1 cellular context compared by ENCODE assay signal in the genomic region with DNA sequence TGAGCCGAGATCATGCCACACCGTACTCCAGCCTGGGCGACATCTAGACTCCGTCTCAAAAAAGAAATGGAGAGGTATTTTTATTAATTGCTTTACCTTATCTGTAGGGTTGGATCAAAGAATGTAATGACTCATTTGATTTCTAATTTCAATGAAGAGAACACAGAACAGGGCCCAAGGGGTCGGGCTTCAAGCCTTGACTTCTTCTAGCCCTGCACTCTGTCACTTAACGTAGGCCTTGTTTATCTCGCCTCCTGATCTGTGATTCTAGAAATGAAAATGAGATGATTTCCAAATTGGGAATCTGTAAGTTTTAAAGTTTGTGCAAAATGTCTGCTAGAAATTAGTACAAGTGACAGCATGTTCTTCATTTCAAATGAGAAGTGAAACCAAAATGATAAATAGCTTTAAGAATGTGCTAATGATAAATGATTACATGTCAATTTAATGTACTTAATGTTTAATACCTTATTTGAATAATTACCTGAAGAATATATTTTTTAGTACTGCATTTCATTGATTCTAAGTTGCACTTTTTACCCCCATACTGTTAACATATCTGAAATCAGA.
A peak's percentile ranks its signal among the peaks of the same experiment; 100 is the strongest.
TF ChIP-seq lines count a peak whose summit lies in the region.

No MANE protein-coding gene starts in this region.

TF ChIP-seq in GM12878, 131 proteins besides CTCF, POLR2A, EP300 and RAD21 (continued from another document):
- TF ChIP-seq NRF1 (conservative IDR thresholded peaks at IDR 0.05; ENCODE audit: low read depth, low read length) (no peak), NFYA (IDR thresholded peaks at IDR 0.05; ENCODE audit: borderline replicate concordance, low read depth, low read length) (no peak), SPI1 (IDR thresholded peaks at IDR 0.05; ENCODE audit: borderline replicate concordance, insufficient read depth, low read depth, low read length) (peak; percentile 54; the same call in 1 of the 2 replicates), MEF2A (IDR thresholded peaks at IDR 0.05; ENCODE audit: insufficient read depth, low read depth, low read length) (no peak), TCF3 (IDR thresholded peaks at IDR 0.05; ENCODE audit: borderline replicate concordance, insufficient read depth, low read depth, low read length) (no peak), KAT2A (conservative IDR thresholded peaks at IDR 0.05; ENCODE audit: control insufficient read depth, low read depth, low read length) (no peak), TAF1 (IDR thresholded peaks at IDR 0.05; ENCODE audit: borderline replicate concordance, low read depth, low read length) (no peak), PAX8 (IDR thresholded peaks at IDR 0.05) (no peak), SUZ12 (IDR thresholded peaks at IDR 0.05; ENCODE audit: unreplicated experiment) (no peak), POLR2AphosphoS5 (IDR thresholded peaks at IDR 0.05; ENCODE audit: low read length) (no peak), RCOR1 (conservative IDR thresholded peaks at IDR 0.05; ENCODE audit: low read depth, low read length) (no peak), TBL1XR1 (IDR thresholded peaks at IDR 0.05; ENCODE audit: low read depth, low read length) (no peak), HDAC2 (IDR thresholded peaks at IDR 0.05) (no peak), IKZF1 (conservative IDR thresholded peaks at IDR 0.05) (0 out of 2 replicates have a peak, but pooled peaks have one; percentile 25), RELA (IDR thresholded peaks at IDR 0.05; ENCODE audit: borderline replicate concordance, partially characterized antibody) (no peak), MEF2B (IDR thresholded peaks at IDR 0.05; ENCODE audit: partially characterized antibody, poor library complexity, severe bottlenecking) (no peak), RBBP5 (conservative IDR thresholded peaks at IDR 0.05) (no peak), JUND (IDR thresholded peaks at IDR 0.05; ENCODE audit: low read depth, low read length) (no peak)
- TF ChIP-seq, protein P1, sequence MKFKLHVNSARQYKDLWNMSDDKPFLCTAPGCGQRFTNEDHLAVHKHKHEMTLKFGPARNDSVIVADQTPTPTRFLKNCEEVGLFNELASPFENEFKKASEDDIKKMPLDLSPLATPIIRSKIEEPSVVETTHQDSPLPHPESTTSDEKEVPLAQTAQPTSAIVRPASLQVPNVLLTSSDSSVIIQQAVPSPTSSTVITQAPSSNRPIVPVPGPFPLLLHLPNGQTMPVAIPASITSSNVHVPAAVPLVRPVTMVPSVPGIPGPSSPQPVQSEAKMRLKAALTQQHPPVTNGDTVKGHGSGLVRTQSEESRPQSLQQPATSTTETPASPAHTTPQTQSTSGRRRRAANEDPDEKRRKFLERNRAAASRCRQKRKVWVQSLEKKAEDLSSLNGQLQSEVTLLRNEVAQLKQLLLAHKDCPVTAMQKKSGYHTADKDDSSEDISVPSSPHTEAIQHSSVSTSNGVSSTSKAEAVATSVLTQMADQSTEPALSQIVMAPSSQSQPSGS (IDR thresholded peaks at IDR 0.05; ENCODE audit: low read length), result 0 out of 2 replicates have a peak, but pooled peaks have one; percentile 31
- TF ChIP-seq, protein P2, sequence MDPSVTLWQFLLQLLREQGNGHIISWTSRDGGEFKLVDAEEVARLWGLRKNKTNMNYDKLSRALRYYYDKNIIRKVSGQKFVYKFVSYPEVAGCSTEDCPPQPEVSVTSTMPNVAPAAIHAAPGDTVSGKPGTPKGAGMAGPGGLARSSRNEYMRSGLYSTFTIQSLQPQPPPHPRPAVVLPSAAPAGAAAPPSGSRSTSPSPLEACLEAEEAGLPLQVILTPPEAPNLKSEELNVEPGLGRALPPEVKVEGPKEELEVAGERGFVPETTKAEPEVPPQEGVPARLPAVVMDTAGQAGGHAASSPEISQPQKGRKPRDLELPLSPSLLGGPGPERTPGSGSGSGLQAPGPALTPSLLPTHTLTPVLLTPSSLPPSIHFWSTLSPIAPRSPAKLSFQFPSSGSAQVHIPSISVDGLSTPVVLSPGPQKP (IDR thresholded peaks at IDR 0.05; ENCODE audit: low read depth, low read length), result no peak
- TF ChIP-seq, protein P3, sequence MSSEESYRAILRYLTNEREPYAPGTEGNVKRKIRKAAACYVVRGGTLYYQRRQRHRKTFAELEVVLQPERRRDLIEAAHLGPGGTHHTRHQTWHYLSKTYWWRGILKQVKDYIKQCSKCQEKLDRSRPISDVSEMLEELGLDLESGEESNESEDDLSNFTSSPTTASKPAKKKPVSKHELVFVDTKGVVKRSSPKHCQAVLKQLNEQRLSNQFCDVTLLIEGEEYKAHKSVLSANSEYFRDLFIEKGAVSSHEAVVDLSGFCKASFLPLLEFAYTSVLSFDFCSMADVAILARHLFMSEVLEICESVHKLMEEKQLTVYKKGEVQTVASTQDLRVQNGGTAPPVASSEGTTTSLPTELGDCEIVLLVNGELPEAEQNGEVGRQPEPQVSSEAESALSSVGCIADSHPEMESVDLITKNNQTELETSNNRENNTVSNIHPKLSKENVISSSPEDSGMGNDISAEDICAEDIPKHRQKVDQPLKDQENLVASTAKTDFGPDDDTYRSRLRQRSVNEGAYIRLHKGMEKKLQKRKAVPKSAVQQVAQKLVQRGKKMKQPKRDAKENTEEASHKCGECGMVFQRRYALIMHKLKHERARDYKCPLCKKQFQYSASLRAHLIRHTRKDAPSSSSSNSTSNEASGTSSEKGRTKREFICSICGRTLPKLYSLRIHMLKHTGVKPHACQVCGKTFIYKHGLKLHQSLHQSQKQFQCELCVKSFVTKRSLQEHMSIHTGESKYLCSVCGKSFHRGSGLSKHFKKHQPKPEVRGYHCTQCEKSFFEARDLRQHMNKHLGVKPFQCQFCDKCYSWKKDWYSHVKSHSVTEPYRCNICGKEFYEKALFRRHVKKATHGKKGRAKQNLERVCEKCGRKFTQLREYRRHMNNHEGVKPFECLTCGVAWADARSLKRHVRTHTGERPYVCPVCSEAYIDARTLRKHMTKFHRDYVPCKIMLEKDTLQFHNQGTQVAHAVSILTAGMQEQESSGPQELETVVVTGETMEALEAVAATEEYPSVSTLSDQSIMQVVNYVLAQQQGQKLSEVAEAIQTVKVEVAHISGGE (CRISPR knock-in tag; IDR thresholded peaks at IDR 0.05), result no peak
- TF ChIP-seq, protein P4, sequence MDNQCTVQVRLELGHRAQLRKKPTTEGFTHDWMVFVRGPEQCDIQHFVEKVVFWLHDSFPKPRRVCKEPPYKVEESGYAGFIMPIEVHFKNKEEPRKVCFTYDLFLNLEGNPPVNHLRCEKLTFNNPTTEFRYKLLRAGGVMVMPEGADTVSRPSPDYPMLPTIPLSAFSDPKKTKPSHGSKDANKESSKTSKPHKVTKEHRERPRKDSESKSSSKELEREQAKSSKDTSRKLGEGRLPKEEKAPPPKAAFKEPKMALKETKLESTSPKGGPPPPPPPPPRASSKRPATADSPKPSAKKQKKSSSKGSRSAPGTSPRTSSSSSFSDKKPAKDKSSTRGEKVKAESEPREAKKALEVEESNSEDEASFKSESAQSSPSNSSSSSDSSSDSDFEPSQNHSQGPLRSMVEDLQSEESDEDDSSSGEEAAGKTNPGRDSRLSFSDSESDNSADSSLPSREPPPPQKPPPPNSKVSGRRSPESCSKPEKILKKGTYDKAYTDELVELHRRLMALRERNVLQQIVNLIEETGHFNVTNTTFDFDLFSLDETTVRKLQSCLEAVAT (IDR thresholded peaks at IDR 0.05), result 0 out of 2 replicates have a peak, but pooled peaks have one; percentile 62
- TF ChIP-seq, protein P5, sequence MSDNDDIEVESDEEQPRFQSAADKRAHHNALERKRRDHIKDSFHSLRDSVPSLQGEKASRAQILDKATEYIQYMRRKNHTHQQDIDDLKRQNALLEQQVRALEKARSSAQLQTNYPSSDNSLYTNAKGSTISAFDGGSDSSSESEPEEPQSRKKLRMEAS (IDR thresholded peaks at IDR 0.05; ENCODE audit: low read depth, low read length), result no peak
- TF ChIP-seq, protein P6, sequence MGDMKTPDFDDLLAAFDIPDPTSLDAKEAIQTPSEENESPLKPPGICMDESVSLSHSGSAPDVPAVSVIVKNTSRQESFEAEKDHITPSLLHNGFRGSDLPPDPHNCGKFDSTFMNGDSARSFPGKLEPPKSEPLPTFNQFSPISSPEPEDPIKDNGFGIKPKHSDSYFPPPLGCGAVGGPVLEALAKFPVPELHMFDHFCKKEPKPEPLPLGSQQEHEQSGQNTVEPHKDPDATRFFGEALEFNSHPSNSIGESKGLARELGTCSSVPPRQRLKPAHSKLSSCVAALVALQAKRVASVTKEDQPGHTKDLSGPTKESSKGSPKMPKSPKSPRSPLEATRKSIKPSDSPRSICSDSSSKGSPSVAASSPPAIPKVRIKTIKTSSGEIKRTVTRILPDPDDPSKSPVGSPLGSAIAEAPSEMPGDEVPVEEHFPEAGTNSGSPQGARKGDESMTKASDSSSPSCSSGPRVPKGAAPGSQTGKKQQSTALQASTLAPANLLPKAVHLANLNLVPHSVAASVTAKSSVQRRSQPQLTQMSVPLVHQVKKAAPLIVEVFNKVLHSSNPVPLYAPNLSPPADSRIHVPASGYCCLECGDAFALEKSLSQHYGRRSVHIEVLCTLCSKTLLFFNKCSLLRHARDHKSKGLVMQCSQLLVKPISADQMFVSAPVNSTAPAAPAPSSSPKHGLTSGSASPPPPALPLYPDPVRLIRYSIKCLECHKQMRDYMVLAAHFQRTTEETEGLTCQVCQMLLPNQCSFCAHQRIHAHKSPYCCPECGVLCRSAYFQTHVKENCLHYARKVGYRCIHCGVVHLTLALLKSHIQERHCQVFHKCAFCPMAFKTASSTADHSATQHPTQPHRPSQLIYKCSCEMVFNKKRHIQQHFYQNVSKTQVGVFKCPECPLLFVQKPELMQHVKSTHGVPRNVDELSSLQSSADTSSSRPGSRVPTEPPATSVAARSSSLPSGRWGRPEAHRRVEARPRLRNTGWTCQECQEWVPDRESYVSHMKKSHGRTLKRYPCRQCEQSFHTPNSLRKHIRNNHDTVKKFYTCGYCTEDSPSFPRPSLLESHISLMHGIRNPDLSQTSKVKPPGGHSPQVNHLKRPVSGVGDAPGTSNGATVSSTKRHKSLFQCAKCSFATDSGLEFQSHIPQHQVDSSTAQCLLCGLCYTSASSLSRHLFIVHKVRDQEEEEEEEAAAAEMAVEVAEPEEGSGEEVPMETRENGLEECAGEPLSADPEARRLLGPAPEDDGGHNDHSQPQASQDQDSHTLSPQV (IDR thresholded peaks at IDR 0.05), result 0 out of 2 replicates have a peak, but pooled peaks have one; percentile 59
- TF ChIP-seq, protein P7, sequence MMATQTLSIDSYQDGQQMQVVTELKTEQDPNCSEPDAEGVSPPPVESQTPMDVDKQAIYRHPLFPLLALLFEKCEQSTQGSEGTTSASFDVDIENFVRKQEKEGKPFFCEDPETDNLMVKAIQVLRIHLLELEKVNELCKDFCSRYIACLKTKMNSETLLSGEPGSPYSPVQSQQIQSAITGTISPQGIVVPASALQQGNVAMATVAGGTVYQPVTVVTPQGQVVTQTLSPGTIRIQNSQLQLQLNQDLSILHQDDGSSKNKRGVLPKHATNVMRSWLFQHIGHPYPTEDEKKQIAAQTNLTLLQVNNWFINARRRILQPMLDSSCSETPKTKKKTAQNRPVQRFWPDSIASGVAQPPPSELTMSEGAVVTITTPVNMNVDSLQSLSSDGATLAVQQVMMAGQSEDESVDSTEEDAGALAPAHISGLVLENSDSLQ (IDR thresholded peaks at IDR 0.05), result peak; percentile 81
- TF ChIP-seq, protein P8, sequence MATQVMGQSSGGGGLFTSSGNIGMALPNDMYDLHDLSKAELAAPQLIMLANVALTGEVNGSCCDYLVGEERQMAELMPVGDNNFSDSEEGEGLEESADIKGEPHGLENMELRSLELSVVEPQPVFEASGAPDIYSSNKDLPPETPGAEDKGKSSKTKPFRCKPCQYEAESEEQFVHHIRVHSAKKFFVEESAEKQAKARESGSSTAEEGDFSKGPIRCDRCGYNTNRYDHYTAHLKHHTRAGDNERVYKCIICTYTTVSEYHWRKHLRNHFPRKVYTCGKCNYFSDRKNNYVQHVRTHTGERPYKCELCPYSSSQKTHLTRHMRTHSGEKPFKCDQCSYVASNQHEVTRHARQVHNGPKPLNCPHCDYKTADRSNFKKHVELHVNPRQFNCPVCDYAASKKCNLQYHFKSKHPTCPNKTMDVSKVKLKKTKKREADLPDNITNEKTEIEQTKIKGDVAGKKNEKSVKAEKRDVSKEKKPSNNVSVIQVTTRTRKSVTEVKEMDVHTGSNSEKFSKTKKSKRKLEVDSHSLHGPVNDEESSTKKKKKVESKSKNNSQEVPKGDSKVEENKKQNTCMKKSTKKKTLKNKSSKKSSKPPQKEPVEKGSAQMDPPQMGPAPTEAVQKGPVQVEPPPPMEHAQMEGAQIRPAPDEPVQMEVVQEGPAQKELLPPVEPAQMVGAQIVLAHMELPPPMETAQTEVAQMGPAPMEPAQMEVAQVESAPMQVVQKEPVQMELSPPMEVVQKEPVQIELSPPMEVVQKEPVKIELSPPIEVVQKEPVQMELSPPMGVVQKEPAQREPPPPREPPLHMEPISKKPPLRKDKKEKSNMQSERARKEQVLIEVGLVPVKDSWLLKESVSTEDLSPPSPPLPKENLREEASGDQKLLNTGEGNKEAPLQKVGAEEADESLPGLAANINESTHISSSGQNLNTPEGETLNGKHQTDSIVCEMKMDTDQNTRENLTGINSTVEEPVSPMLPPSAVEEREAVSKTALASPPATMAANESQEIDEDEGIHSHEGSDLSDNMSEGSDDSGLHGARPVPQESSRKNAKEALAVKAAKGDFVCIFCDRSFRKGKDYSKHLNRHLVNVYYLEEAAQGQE (IDR thresholded peaks at IDR 0.05; ENCODE audit: low read depth, low read length), result no peak
